20 cellular contexts compared by ENCODE assay signal in the genomic region with DNA sequence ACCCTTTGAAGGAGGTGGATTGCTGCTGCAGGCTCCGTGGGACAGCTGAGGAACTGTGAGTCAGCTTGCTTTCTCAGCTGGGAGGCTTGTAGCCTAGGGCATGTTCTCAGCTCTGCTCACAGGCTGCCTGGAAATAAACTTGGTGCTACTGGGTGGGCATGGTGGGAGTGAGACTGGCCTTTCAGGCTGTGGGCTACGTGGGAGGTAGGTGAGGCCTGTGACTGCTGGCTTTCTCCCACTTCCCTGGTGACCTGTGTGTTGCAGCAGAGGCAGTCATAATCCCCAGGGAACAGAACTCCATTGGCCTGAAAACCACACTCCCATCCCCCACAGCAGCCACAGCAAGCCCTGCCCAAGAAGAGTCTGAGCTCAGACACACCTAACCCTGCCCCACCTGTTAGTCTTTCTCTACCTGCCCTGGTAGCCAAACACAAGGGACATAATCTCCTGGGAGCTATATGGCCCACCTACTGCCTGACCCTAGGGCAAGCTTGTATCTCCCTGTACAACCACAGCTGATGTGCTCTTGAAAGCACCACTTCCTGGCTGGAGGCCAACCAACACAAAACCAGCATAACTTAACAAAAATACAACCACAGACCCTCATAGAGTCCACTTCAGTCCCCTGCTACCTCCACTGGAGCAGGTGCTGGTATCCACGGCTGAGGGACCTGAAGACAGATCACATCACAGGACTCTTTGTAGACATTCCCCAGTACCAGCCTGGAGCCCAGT.
DNase-seq lines count a peak whose midpoint lies in the region; FAIRE-seq and TF ChIP-seq lines count a peak whose summit lies in the region.
"Had no signal": no experiment of that assay in that cellular context is flagged by ENCODE, and none has a peak within 500 bp of the region (broad histone marks: within the 10 kb centered on the region; RNA-seq: fewer than 3 reads in every experiment).

No MANE protein-coding gene starts in this region.

- peaks cover 0 to 5% of the 10 kb centered on the region in 2 donors for H3K9me3 ChIP-seq in kidney (ENCODE audit: control insufficient read depth in 1 of 2, low read length in 2 of 2)
- H3K9me3 ChIP-seq in tibial nerve = peaks cover 0 to 22% (median 0%) of the 10 kb centered on the region in 4 donors
- H3K9me3 ChIP-seq: body of pancreas, tibial artery had no signal

- H3K4me1 Mint-ChIP-seq in nephron progenitor cell = no peaks in the 10 kb centered on the region
- H3K4me1 Mint-ChIP-seq: GM23338 had no signal

- no peak for TF ChIP-seq EP300 in tibial nerve (IDR thresholded peaks at IDR 0.05)

- no peak overlapping the region for H3K27ac ChIP-seq in brain microvascular endothelial cell
- H3K27ac ChIP-seq in kidney (ENCODE audit: low read depth in 2 of 2, low read length in 2 of 2) = no peak overlapping the region
- H3K27ac ChIP-seq in tibial nerve = no peak overlapping the region
- H3K27ac ChIP-seq: body of pancreas, gastroesophageal sphincter, tibial artery had no signal

- H3K36me3 ChIP-seq in brain microvascular endothelial cell (replicated peaks) (no peaks in the 10 kb centered on the region), kidney (ENCODE audit: control insufficient read depth in 1 of 2, insufficient read depth in 2 of 2, low read length in 2 of 2) (no peaks in the 10 kb centered on the region), tibial nerve (no peaks in the 10 kb centered on the region)
- H3K36me3 ChIP-seq: gastroesophageal sphincter, tibial artery had no signal

- WGBS in tibial nerve, 2 donors = 56 to 63% methylated on average over 3 of the region's 3 CpGs

- H3K4me1 ChIP-seq in kidney (ENCODE audit: control insufficient read depth in 1 of 2, insufficient read depth in 1 of 2, low read depth in 1 of 2, low read length in 2 of 2) (no peaks in the 10 kb centered on the region), tibial nerve (no peaks in the 10 kb centered on the region)
- H3K4me1 ChIP-seq: body of pancreas, gastroesophageal sphincter, tibial artery had no signal

- H3K4me3 ChIP-seq in AG09309 (ENCODE audit: control insufficient read depth, low read depth, low read length) = no peak overlapping the region
- H3K4me3 ChIP-seq in brain microvascular endothelial cell (ENCODE audit: low read depth, low read length) = no peak overlapping the region
- H3K4me3 ChIP-seq in kidney (ENCODE audit: low read length in 2 of 2) = no peak overlapping the region
- H3K4me3 ChIP-seq in tibial nerve = no peak overlapping the region
- H3K4me3 ChIP-seq: body of pancreas, gastroesophageal sphincter, GM23338, tibial artery had no signal

- no peaks in the 10 kb centered on the region for H3K27me3 ChIP-seq in brain microvascular endothelial cell (replicated peaks)
- no peaks in the 10 kb centered on the region for H3K27me3 ChIP-seq in tibial nerve
- H3K27me3 ChIP-seq: body of pancreas, gastroesophageal sphincter, tibial artery had no signal

- peak; percentile 18 for DNase-seq in AG09309 (ENCODE audit: low read depth)
- peak; percentile 88 for DNase-seq in M059J (ENCODE audit: low read depth)
- peak; percentile 4 for DNase-seq in brain microvascular endothelial cell
- DNase-seq in kidney = peak; percentile 73
- DNase-seq in nephron progenitor cell = no peak
- DNase-seq in tibial nerve (ENCODE audit: low spot score in 2 of 2) = no peak
- DNase-seq in activated CD8-positive, alpha-beta memory T cell treated with anti-CD3 and anti-CD28 coated beads for 24 hours = no peak
- DNase-seq in activated effector memory CD4-positive, alpha-beta T cell treated with Interleukin-2 at 50 U/mL for 16 hours = no peak
- DNase-seq: activated CD4-positive, CD25-positive, alpha-beta regulatory T cell; activated CD8-positive, alpha-beta memory T cell treated with anti-CD3 and anti-CD28 coated beads, Interleukin-2, amount 50 U/mL, for 4 hours; activated naive CD4-positive, alpha-beta T cell; body of pancreas; CD4-positive, alpha-beta T cell; DND-41; effector CD4-positive, alpha-beta T cell; MM.1S; NCI-H2029; tibial artery had no signal

- no peak overlapping the region for H3K4me3 Mint-ChIP-seq in nephron progenitor cell
- H3K4me3 Mint-ChIP-seq: CD4-positive, alpha-beta T cell; GM23338 had no signal

- no peak for FAIRE-seq in kidney (lab: Jason Lieb, UNC)

- H3K27ac Mint-ChIP-seq in nephron progenitor cell = no peak overlapping the region
- H3K27ac Mint-ChIP-seq: CD4-positive, alpha-beta T cell; GM23338 had no signal

- intact Hi-C loops in kidney (cut with DNase I) = no loop called here

- peaks cover 30% of the 10 kb centered on the region for H3K9me3 Mint-ChIP-seq in nephron progenitor cell

- no peak for TF ChIP-seq CTCF in AG09309 (IDR thresholded peaks at IDR 0.05; ENCODE audit: control insufficient read depth, insufficient read depth, low read depth, low read length, missing control alignments)
- TF ChIP-seq CTCF in brain microvascular endothelial cell (IDR thresholded peaks at IDR 0.05; ENCODE audit: low read depth, low read length, missing control alignments) = no peak
- no peak for TF ChIP-seq CTCF in kidney (IDR thresholded peaks at IDR 0.05; ENCODE audit: borderline replicate concordance, extremely low read depth, insufficient read depth)
- TF ChIP-seq CTCF in nephron progenitor cell (IDR thresholded peaks at IDR 0.05) = no peak
- no peak for TF ChIP-seq CTCF in tibial nerve (IDR thresholded peaks at IDR 0.05)

- peaks cover 18% of the 10 kb centered on the region for H3K36me3 Mint-ChIP-seq in nephron progenitor cell (ENCODE audit: low read depth)

- H3K9ac ChIP-seq in kidney (ENCODE audit: low read length in 2 of 2) = no peak overlapping the region

- in situ Hi-C loops in brain microvascular endothelial cell (cut with HindIII; ENCODE audit: low pct_ligation_motif_present, low sequenced_read_pairs) = no loop called here

- no peak for TF ChIP-seq POLR2A in tibial nerve (IDR thresholded peaks at IDR 0.05)

- no peaks in the 10 kb centered on the region for H3K27me3 Mint-ChIP-seq in nephron progenitor cell (ENCODE audit: low read depth, poor library complexity)

Comparison
In these comparisons a context has a peak if more than half of its experiments do, and no peak if none do; other contexts are left out.
1. DNase-seq: peak in AG09309 (single experiment), M059J (single experiment), brain microvascular endothelial cell (single experiment) and kidney (single experiment); none in nephron progenitor cell (single experiment), tibial nerve (0 of 2), activated CD8-positive, alpha-beta memory T cell treated with anti-CD3 and anti-CD28 coated beads for 24 hours (single experiment) and activated effector memory CD4-positive, alpha-beta T cell treated with Interleukin-2 at 50 U/mL for 16 hours (single experiment).